2 cellular contexts compared by ENCODE assay signal in genomic region chr7:116702046-116702445, GRCh38.
TF ChIP-seq lines count a peak whose summit lies in the region.

No MANE protein-coding gene starts in this region.

TF ChIP-seq in IMR-90, 13 proteins besides CTCF, POLR2A, EP300 and RAD21:
- TF ChIP-seq, protein P1, sequence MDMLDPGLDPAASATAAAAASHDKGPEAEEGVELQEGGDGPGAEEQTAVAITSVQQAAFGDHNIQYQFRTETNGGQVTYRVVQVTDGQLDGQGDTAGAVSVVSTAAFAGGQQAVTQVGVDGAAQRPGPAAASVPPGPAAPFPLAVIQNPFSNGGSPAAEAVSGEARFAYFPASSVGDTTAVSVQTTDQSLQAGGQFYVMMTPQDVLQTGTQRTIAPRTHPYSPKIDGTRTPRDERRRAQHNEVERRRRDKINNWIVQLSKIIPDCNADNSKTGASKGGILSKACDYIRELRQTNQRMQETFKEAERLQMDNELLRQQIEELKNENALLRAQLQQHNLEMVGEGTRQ (IDR thresholded peaks at IDR 0.05; ENCODE audit: low read depth, low read length): no peak
- TF ChIP-seq, protein P2, sequence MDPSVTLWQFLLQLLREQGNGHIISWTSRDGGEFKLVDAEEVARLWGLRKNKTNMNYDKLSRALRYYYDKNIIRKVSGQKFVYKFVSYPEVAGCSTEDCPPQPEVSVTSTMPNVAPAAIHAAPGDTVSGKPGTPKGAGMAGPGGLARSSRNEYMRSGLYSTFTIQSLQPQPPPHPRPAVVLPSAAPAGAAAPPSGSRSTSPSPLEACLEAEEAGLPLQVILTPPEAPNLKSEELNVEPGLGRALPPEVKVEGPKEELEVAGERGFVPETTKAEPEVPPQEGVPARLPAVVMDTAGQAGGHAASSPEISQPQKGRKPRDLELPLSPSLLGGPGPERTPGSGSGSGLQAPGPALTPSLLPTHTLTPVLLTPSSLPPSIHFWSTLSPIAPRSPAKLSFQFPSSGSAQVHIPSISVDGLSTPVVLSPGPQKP (IDR thresholded peaks at IDR 0.05; ENCODE audit: borderline replicate concordance, low read depth, low read length): no peak
- TF ChIP-seq CHD1 (IDR thresholded peaks at IDR 0.05; ENCODE audit: low read depth, low read length): no peak
- no peak for TF ChIP-seq SMC3 (IDR thresholded peaks at IDR 0.05; ENCODE audit: low read depth, low read length)
- no peak for TF ChIP-seq MAFK (IDR thresholded peaks at IDR 0.05; ENCODE audit: low read depth, low read length)
- no peak for TF ChIP-seq CEBPB (IDR thresholded peaks at IDR 0.05; ENCODE audit: low read depth, low read length)
- no peak for TF ChIP-seq BHLHE40 (IDR thresholded peaks at IDR 0.05; ENCODE audit: low read depth, low read length)
- TF ChIP-seq MXI1 (IDR thresholded peaks at IDR 0.05; ENCODE audit: borderline replicate concordance, low read depth, low read length): no peak
TF ChIP-seq in IMR-90: peak in this region for 0.

TF ChIP-seq in SK-N-SH treated with all-trans-retinoic acid at 6 μM for 48 hours, 23 proteins besides CTCF, POLR2A, EP300 and RAD21:
- TF ChIP-seq POU6F1 (CRISPR knock-in tag; IDR thresholded peaks at IDR 0.05; ENCODE audit: borderline replicate concordance, low read depth) (no peak), ZNF70 (CRISPR knock-in tag; IDR thresholded peaks at IDR 0.05) (no peak), TOX (CRISPR knock-in tag; IDR thresholded peaks at IDR 0.05; ENCODE audit: borderline replicate concordance) (no peak), ISL1 (CRISPR knock-in tag; IDR thresholded peaks at IDR 0.05) (no peak), CSRNP3 (CRISPR knock-in tag; IDR thresholded peaks at IDR 0.05) (no peak), ZFP3 (CRISPR knock-in tag; IDR thresholded peaks at IDR 0.05) (no peak), CSDC2 (CRISPR knock-in tag; IDR thresholded peaks at IDR 0.05) (no peak), ZNF565 (CRISPR knock-in tag; conservative IDR thresholded peaks at IDR 0.05; ENCODE audit: low read depth) (no peak), ZC3H10 (CRISPR knock-in tag; IDR thresholded peaks at IDR 0.05) (no peak), SNAI2 (CRISPR knock-in tag; IDR thresholded peaks at IDR 0.05) (no peak), ESRRG (CRISPR knock-in tag; IDR thresholded peaks at IDR 0.05) (no peak), BACH2 (CRISPR knock-in tag; IDR thresholded peaks at IDR 0.05; ENCODE audit: borderline replicate concordance) (no peak), GLIS3 (CRISPR knock-in tag; IDR thresholded peaks at IDR 0.05) (no peak)
